Comparison of ENCODE assay signal across 10 cellular contexts in the genomic region with DNA sequence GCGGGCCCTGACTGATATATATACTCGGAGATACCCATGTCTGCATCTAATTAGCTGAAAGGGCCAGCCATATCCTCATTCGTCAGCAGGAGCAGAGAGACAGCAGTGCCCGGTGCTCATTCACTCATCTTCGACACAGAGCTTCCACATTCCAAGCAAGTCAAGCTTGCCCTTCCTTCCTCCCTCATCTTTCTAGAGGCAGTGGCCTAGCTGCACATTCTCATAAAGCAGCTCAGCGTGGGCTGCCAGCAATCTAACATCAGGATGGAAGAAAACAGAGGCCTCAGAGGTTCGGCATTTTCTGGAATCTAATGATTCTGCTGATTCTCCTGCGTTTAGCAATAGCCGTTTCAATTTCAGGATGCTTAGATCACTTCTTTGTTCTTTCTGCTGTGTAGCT.
A peak's percentile ranks its signal among the peaks of the same experiment; 100 is the strongest.
DNase-seq lines count a peak whose midpoint lies in the region; ATAC-seq and TF ChIP-seq lines count a peak whose summit lies in the region.
"Had no signal": no experiment of that assay in that cellular context is flagged by ENCODE, and none has a peak within 500 bp of the region (broad histone marks: within the 10 kb centered on the region; RNA-seq: fewer than 3 reads in every experiment).

No MANE protein-coding gene starts in this region.

- 24 to 34% methylated on average over 9 of the region's 9 CpGs for WGBS in aorta, 2 donors

- peak overlapping the region; percentile 70 for H3K4me2 ChIP-seq in fibroblast of lung (ENCODE audit: extremely low read depth, insufficient read depth, low read length)

- H3K4me1 ChIP-seq in ACC112 (ENCODE audit: control insufficient read depth, insufficient read depth, low read length, unreplicated experiment) = peaks cover 47% of the 10 kb centered on the region
- H3K4me1 ChIP-seq in fibroblast of lung (ENCODE audit: control insufficient read depth, extremely low read depth, insufficient read depth, low read length) = peaks cover 19% of the 10 kb centered on the region
- H3K4me1 ChIP-seq in aorta (ENCODE audit: control insufficient read depth in 1 of 2, insufficient read depth in 2 of 2, low read length in 2 of 2) = peaks cover 4 to 5% of the 10 kb centered on the region in 2 donors

- TF ChIP-seq CTCF in fibroblast of lung (conservative IDR thresholded peaks at IDR 0.05 in 1 of 2, IDR thresholded peaks at IDR 0.05 in 1 of 2; ENCODE audit: low read depth in 1 of 2, low read length in 2 of 2) = no peak
- TF ChIP-seq CTCF in omental fat pad (IDR thresholded peaks at IDR 0.05) = no peak
- no peak for TF ChIP-seq CTCF in GM20000 (IDR thresholded peaks at IDR 0.05; ENCODE audit: extremely low read depth, missing control alignments)

- peak; percentile 43 to 46 for DNase-seq in SHP77 (lab: John Stamatoyannopoulos, UW)
- peak; percentile 32 to 74 for DNase-seq in fibroblast of lung (ENCODE audit: low read depth in 2 of 2)
- DNase-seq in omental fat pad (ENCODE audit: low spot score) = no peak
- no peak for DNase-seq in aorta
- DNase-seq in GM20000 (ENCODE audit: low spot score) = no peak
- DNase-seq: stimulated activated CD4-positive, alpha-beta T cell treated with anti-CD3 and anti-CD28 coated beads, Interleukin-2, amount 100 ng/mL, for 24 hours had no signal

- ATAC-seq in omental fat pad (ENCODE audit: low FRiP score) (peak; percentile 68), GM21723 (IDR thresholded peaks at IDR 0.05; ENCODE audit: unreplicated experiment) (no peak), HG03108 (IDR thresholded peaks at IDR 0.05; ENCODE audit: unreplicated experiment) (no peak), aorta (ENCODE audit: low FRiP score) (no peak)
- ATAC-seq: activated T-helper 17 cell treated with anti-CD3 and anti-CD28 coated beads, Interleukin-2, amount 50 U/mL, for 72 hours had no signal

- H3K27me3 ChIP-seq in ACC112 (ENCODE audit: insufficient read depth, low read length) = no peaks in the 10 kb centered on the region
- no peaks in the 10 kb centered on the region for H3K27me3 ChIP-seq in fibroblast of lung (ENCODE audit: control insufficient read depth, insufficient read depth, low read length)
- no peaks in the 10 kb centered on the region for H3K27me3 ChIP-seq in aorta (ENCODE audit: control insufficient read depth in 1 of 2, insufficient read depth in 2 of 2, low read length in 1 of 2)

- no peaks in the 10 kb centered on the region for H3K79me2 ChIP-seq in ACC112 (ENCODE audit: control insufficient read depth, insufficient read depth, low read length, unreplicated experiment)
- H3K79me2 ChIP-seq in fibroblast of lung (ENCODE audit: control insufficient read depth, insufficient read depth, low read length) = peaks cover 12% of the 10 kb centered on the region

- H3K4me3 ChIP-seq in ACC112 (ENCODE audit: low read depth, low read length) (no peak overlapping the region), fibroblast of lung (replicated peaks in 1 of 4; ENCODE audit: control extremely low read depth in 1 of 4, insufficient read depth in 1 of 4, low read depth in 3 of 4, low read length in 4 of 4) (no peak overlapping the region), aorta (ENCODE audit: low read length in 2 of 2) (no peak overlapping the region)

- no peak overlapping the region for H3K9ac ChIP-seq in fibroblast of lung (ENCODE audit: insufficient read depth, low read length)

- no peaks in the 10 kb centered on the region for H4K20me1 ChIP-seq in fibroblast of lung (ENCODE audit: control insufficient read depth, extremely low read depth, insufficient read depth, low read length)

- intact Hi-C loops in aorta (cut with DNase I) = loop anchor here in 1 of 2 donors (10.0 kb wide), 1 partner anchor 148 kb away; no protein-coding TSS in a partner anchor

- no peaks in the 10 kb centered on the region for H3K36me3 ChIP-seq in ACC112 (ENCODE audit: insufficient read depth, low read length)
- no peaks in the 10 kb centered on the region for H3K36me3 ChIP-seq in fibroblast of lung (ENCODE audit: control insufficient read depth, insufficient read depth, low read length)
- no peaks in the 10 kb centered on the region for H3K36me3 ChIP-seq in aorta (ENCODE audit: control insufficient read depth in 1 of 2, insufficient read depth in 2 of 2, low read length in 1 of 2)

- H3K27ac ChIP-seq in ACC112 (ENCODE audit: low read depth, low read length) (peak overlapping the region; percentile 29), fibroblast of lung (ENCODE audit: insufficient read depth, low read length) (peak overlapping the region; percentile 46), aorta (ENCODE audit: low read depth in 1 of 2, low read length in 2 of 2) (peak overlapping the region in 1 of 2 donors; percentile 63)

- H2AFZ ChIP-seq in ACC112 (ENCODE audit: low read length, unreplicated experiment) (peak overlapping the region; percentile 82), fibroblast of lung (ENCODE audit: low read length) (peak overlapping the region; percentile 18)

- no peaks in the 10 kb centered on the region for H3K9me3 ChIP-seq in fibroblast of lung (ENCODE audit: control insufficient read depth, insufficient read depth, low read depth, low read length)
- H3K9me3 ChIP-seq in aorta (ENCODE audit: control insufficient read depth, low read length) = no peaks in the 10 kb centered on the region

Comparison
In these comparisons a context has a peak if more than half of its experiments do, and no peak if none do; other contexts are left out.
1. DNase-seq: peak in SHP77 (2 of 2) and fibroblast of lung (2 of 2); none in omental fat pad (single experiment), aorta (0 of 2) and GM20000 (single experiment).